In the genomic region with DNA sequence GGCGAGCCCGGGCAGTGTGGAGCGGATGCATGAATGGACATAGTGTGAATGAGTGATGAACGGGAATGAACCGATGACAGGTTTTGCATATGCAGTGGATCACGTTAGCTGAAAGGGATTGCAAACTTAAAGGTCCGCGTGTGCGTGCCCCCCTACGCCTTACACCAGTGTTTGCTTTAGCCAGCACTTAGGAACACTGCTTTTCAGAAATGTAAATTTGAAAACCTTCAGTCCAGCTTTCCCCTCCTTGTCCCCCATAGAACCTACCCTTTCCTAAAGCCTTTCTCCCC, we compare ENCODE assay signal across 7 cellular contexts. TPM values are rescaled to one million over a fixed set of nuclear protein-coding genes. Genes with fewer than 3 reads are reported as not detected.
A peak's percentile ranks its signal among the peaks of the same experiment; 100 is the strongest.
DNase-seq lines count a peak whose midpoint lies in the region; ATAC-seq and TF ChIP-seq lines count a peak whose summit lies in the region.

No MANE protein-coding gene starts in this region.

- ATAC-seq in GM19043 (IDR thresholded peaks at IDR 0.05; ENCODE audit: low read depth, unreplicated experiment), result peak; percentile 45
- ATAC-seq in natural killer cell treated with Interleukin-12 subunit alpha and Interleukin-12 subunit beta and Interleukin-15 and Interleukin-18, amount 100 ng/mL, for 72 hours, result peak in 1 of 2 donors; percentile 69
- no peak for ATAC-seq in HG03196 (IDR thresholded peaks at IDR 0.05; ENCODE audit: unreplicated experiment)

- H3K4me1 ChIP-seq in KMS-11 (ENCODE audit: low read depth, poor library complexity, severe bottlenecking), result no peaks in the 10 kb centered on the region

- H4K20me1 ChIP-seq in KMS-11 (ENCODE audit: insufficient read depth), result no peaks in the 10 kb centered on the region

- H3K9me3 Mint-ChIP-seq in natural killer cell treated with Interleukin-12 subunit alpha and Interleukin-12 subunit beta and Interleukin-15 and Interleukin-18, amount 100 ng/mL, for 72 hours, result no peaks in the 10 kb centered on the region

- H3K4me3 ChIP-seq in KMS-11 (IDR thresholded peaks at IDR 0.05; ENCODE audit: insufficient read depth, low read depth, low read length), result no peak overlapping the region

- H3K27me3 ChIP-seq in KMS-11 (ENCODE audit: insufficient read depth, low read depth), result no peaks in the 10 kb centered on the region

- DNase-seq in natural killer cell treated with Interleukin-12 subunit alpha and Interleukin-12 subunit beta and Interleukin-15 and Interleukin-18, amount 100 ng/mL, for 72 hours (ENCODE audit: low spot score), result no peak
- no peak for DNase-seq in DMS 273 treated with DMSO at 0.1 percent for 48 hours (lab: John Stamatoyannopoulos, UW)
- no peak for DNase-seq in stimulated activated CD8-positive, alpha-beta memory T cell treated with anti-CD3 and anti-CD28 coated beads, Interleukin-4, amount 100 ng/mL, for 48 hours

- H3K4me3 Mint-ChIP-seq in natural killer cell treated with Interleukin-12 subunit alpha and Interleukin-12 subunit beta and Interleukin-15 and Interleukin-18, amount 100 ng/mL, for 72 hours, result peak overlapping the region; percentile 88

- H3K36me3 ChIP-seq in KMS-11 (ENCODE audit: insufficient read depth), result no peaks in the 10 kb centered on the region

- peak overlapping the region; percentile 67; the same call in 1 of the 2 replicates for H3K9ac ChIP-seq in KMS-11

- H3K79me2 ChIP-seq in KMS-11 (ENCODE audit: insufficient read depth, low read depth), result no peaks in the 10 kb centered on the region

- H3K27ac Mint-ChIP-seq in natural killer cell treated with Interleukin-12 subunit alpha and Interleukin-12 subunit beta and Interleukin-15 and Interleukin-18, amount 100 ng/mL, for 72 hours, result peak overlapping the region; percentile 92 to 93

- H3K4me1 Mint-ChIP-seq in natural killer cell treated with Interleukin-12 subunit alpha and Interleukin-12 subunit beta and Interleukin-15 and Interleukin-18, amount 100 ng/mL, for 72 hours (ENCODE audit: low read depth in 2 of 2), result peaks cover 23 to 24% of the 10 kb centered on the region in 2 donors

- no peak for TF ChIP-seq CTCF in KMS-11 (conservative IDR thresholded peaks at IDR 0.05; ENCODE audit: low read depth, low read length)

- H3K4me2 ChIP-seq in KMS-11, result peak overlapping the region; percentile 31; the same call in 1 of the 2 replicates

- H3K27ac ChIP-seq in KMS-11 (peak overlapping the region; percentile 54; the same call in 1 of the 2 replicates), cingulate gyrus (ENCODE audit: low read depth, low read length) (peak overlapping the region; percentile 87)

- H3K27me3 Mint-ChIP-seq in natural killer cell treated with Interleukin-12 subunit alpha and Interleukin-12 subunit beta and Interleukin-15 and Interleukin-18, amount 100 ng/mL, for 72 hours, result peaks cover 0 to 5% of the 10 kb centered on the region in 2 donors

- peak overlapping the region; percentile 47 for H2AFZ ChIP-seq in KMS-11 (ENCODE audit: low read depth)

- H3K36me3 Mint-ChIP-seq in natural killer cell treated with Interleukin-12 subunit alpha and Interleukin-12 subunit beta and Interleukin-15 and Interleukin-18, amount 100 ng/mL, for 72 hours, result peaks cover 6% of the 10 kb centered on the region

RNA-seq across cellular contexts. Expression of a gene that starts 0.7 kb away (rescaled TPM):
- 10 to 100 TPM; 44.9 to 51.8 TPM for total RNA-seq in natural killer cell treated with Interleukin-12 subunit alpha and Interleukin-12 subunit beta and Interleukin-15 and Interleukin-18, amount 100 ng/mL, for 72 hours
